In genomic region chr9:91302831-91303230, GRCh38 we compare ENCODE assay signal across 11 cellular contexts. TPM values are rescaled to one million over a fixed set of nuclear protein-coding genes. Genes with fewer than 3 reads are reported as not detected.
DNase-seq lines count a peak whose midpoint lies in the region; FAIRE-seq and TF ChIP-seq lines count a peak whose summit lies in the region.
"Had no signal": no experiment of that assay in that cellular context is flagged by ENCODE, and none has a peak within 500 bp of the region (broad histone marks: within the 10 kb centered on the region; RNA-seq: fewer than 3 reads in every experiment).

No MANE protein-coding gene starts in this region.

- no peak overlapping the region for H3K9ac ChIP-seq in astrocyte (ENCODE audit: low read length)

- no peaks in the 10 kb centered on the region for H3K79me2 ChIP-seq in astrocyte (ENCODE audit: insufficient read depth, low read length)

- H3K27ac Mint-ChIP-seq in astrocyte (ENCODE audit: unreplicated experiment): no peak overlapping the region
- H3K27ac Mint-ChIP-seq: activated naive CD4-positive, alpha-beta T cell treated with anti-CD3 and anti-CD28 coated beads, Interleukin-2, amount 10 ng/mL, durations not matched to agents 7 days and 5 days had no signal

- DNase-seq in HTR-8/SVneo (ENCODE audit: insufficient read length, low spot score) (peak; percentile 56), astrocyte (ENCODE audit: low read depth) (peak; percentile 88), thyroid gland (no peak), NCI-H128 (lab: John Stamatoyannopoulos, UW; ENCODE audit: unreplicated experiment) (no peak), mesenteric fat pad (ENCODE audit: low spot score) (no peak), head of caudate nucleus (no peak), NCI-H2196 (lab: John Stamatoyannopoulos, UW; ENCODE audit: unreplicated experiment) (no peak)
- DNase-seq: activated naive CD4-positive, alpha-beta T cell treated with anti-CD3 and anti-CD28 coated beads, Interleukin-2, amount 10 ng/mL, durations not matched to agents 7 days and 5 days; NCI-H526 treated with DMSO at 0.1 percent for 48 hours; right cardiac atrium had no signal

- peak overlapping the region; percentile 42 for H3K27ac ChIP-seq in astrocyte (ENCODE audit: low read depth, low read length)
- peak overlapping the region in 2 of 3 donors; percentile 25 to 62 for H3K27ac ChIP-seq in thyroid gland

- H3K9me3 ChIP-seq in astrocyte (ENCODE audit: insufficient read depth, low read depth, low read length) (no peaks in the 10 kb centered on the region), thyroid gland (no peaks in the 10 kb centered on the region)

- TF ChIP-seq CTCF in astrocyte (IDR thresholded peaks at IDR 0.05; ENCODE audit: insufficient read depth, low read depth, low read length) (no peak), thyroid gland (IDR thresholded peaks at IDR 0.05) (no peak)

- H3K36me3 ChIP-seq in astrocyte (ENCODE audit: insufficient read depth, low read length) (no peaks in the 10 kb centered on the region), thyroid gland (no peaks in the 10 kb centered on the region)

- H3K4me1 Mint-ChIP-seq in astrocyte (ENCODE audit: low read depth, unreplicated experiment): peaks cover 5% of the 10 kb centered on the region
- H3K4me1 Mint-ChIP-seq: activated naive CD4-positive, alpha-beta T cell treated with anti-CD3 and anti-CD28 coated beads, Interleukin-2, amount 10 ng/mL, durations not matched to agents 7 days and 5 days had no signal

- no peaks in the 10 kb centered on the region for H3K9me3 Mint-ChIP-seq in astrocyte (ENCODE audit: unreplicated experiment)
- H3K9me3 Mint-ChIP-seq: activated naive CD4-positive, alpha-beta T cell treated with anti-CD3 and anti-CD28 coated beads, Interleukin-2, amount 10 ng/mL, durations not matched to agents 7 days and 5 days had no signal

- H3K4me3 Mint-ChIP-seq in astrocyte (ENCODE audit: unreplicated experiment): no peak overlapping the region
- H3K4me3 Mint-ChIP-seq: activated naive CD4-positive, alpha-beta T cell treated with anti-CD3 and anti-CD28 coated beads, Interleukin-2, amount 10 ng/mL, durations not matched to agents 7 days and 5 days had no signal

- H3K4me3 ChIP-seq in astrocyte (ENCODE audit: insufficient read depth, low read depth, low read length) (no peak overlapping the region), thyroid gland (replicated peaks in 1 of 3) (no peak overlapping the region)

- no peak for FAIRE-seq in HTR-8/SVneo (lab: Jason Lieb, UNC)
- FAIRE-seq in astrocyte (lab: Jason Lieb, UNC): peak; percentile 95
- peak; percentile 95 for FAIRE-seq in islet of Langerhans (lab: Jason Lieb, UNC)

- H3K27me3 Mint-ChIP-seq in astrocyte (ENCODE audit: low read depth, unreplicated experiment): no peaks in the 10 kb centered on the region
- H3K27me3 Mint-ChIP-seq: activated naive CD4-positive, alpha-beta T cell treated with anti-CD3 and anti-CD28 coated beads, Interleukin-2, amount 10 ng/mL, durations not matched to agents 7 days and 5 days had no signal

- TF ChIP-seq POLR2A in thyroid gland (IDR thresholded peaks at IDR 0.05): no peak

- no peaks in the 10 kb centered on the region for H3K36me3 Mint-ChIP-seq in astrocyte (ENCODE audit: low read depth, unreplicated experiment)

- intact Hi-C loops in thyroid gland (cut with DNase I): no loop called here
- intact Hi-C loops in head of caudate nucleus (cut with DNase I): no loop called here

- no peaks in the 10 kb centered on the region for H4K20me1 ChIP-seq in astrocyte (ENCODE audit: insufficient read depth, low read length)

- H3K27me3 ChIP-seq in astrocyte (ENCODE audit: insufficient read depth, low read length): no peaks in the 10 kb centered on the region
- no peaks in the 10 kb centered on the region for H3K27me3 ChIP-seq in thyroid gland

- WGBS in thyroid gland, 2 donors: 69 to 70% methylated on average over 4 of the region's 4 CpGs

- H3K4me2 ChIP-seq in astrocyte (ENCODE audit: low read length): peak overlapping the region; percentile 68

- H2AFZ ChIP-seq in astrocyte (ENCODE audit: low read depth, low read length): no peak overlapping the region

- peaks cover 11% of the 10 kb centered on the region for H3K4me1 ChIP-seq in astrocyte (ENCODE audit: insufficient read depth, low read length)
- peaks cover 0 to 3% of the 10 kb centered on the region in 2 donors for H3K4me1 ChIP-seq in thyroid gland

RNA-seq across cellular contexts. Expression of gene AUH, which starts 58.9 kb away (rescaled TPM):
- total RNA-seq in astrocyte (8.9 and 9.8 TPM in 2 replicates), thyroid gland (10 to 100 TPM; 57.1 to 83.5 (median 65.2) TPM), mesenteric fat pad (21.9 TPM)

Comparison
In these comparisons a context has a peak if more than half of its experiments do, and no peak if none do; other contexts are left out.
1. DNase-seq: peak in HTR-8/SVneo (single experiment) and astrocyte (single experiment); none in thyroid gland (0 of 2), NCI-H128 (single experiment), mesenteric fat pad (single experiment), head of caudate nucleus (0 of 42) and NCI-H2196 (single experiment).